2 cellular contexts compared by ENCODE assay signal in genomic region chr2:226711606-226712296, GRCh38.
TF ChIP-seq lines count a peak whose summit lies in the region.

No MANE protein-coding gene starts in this region.

TF ChIP-seq in HCT116, 20 proteins besides CTCF, POLR2A, EP300 and RAD21 (continued from another document):
- TF ChIP-seq REST (IDR thresholded peaks at IDR 0.05; ENCODE audit: low read depth) = no peak
- TF ChIP-seq FOSL1 (IDR thresholded peaks at IDR 0.05; ENCODE audit: low read depth) = peak; percentile 45; the same call in 1 of the 2 replicates
- no peak for TF ChIP-seq EZH2 (IDR thresholded peaks at IDR 0.05)
- TF ChIP-seq ZBTB33 (IDR thresholded peaks at IDR 0.05; ENCODE audit: extremely low read depth, insufficient replicate concordance, low read length) = no peak
- no peak for TF ChIP-seq ZFX (IDR thresholded peaks at IDR 0.05)
- TF ChIP-seq TCF7L2 (IDR thresholded peaks at IDR 0.05; ENCODE audit: borderline replicate concordance, extremely low read depth, insufficient read depth, insufficient read length) = no peak
- TF ChIP-seq CBX3 (IDR thresholded peaks at IDR 0.05; ENCODE audit: low read depth) = no peak
- no peak for TF ChIP-seq SIN3A (IDR thresholded peaks at IDR 0.05; ENCODE audit: low read depth)
- TF ChIP-seq MAX (IDR thresholded peaks at IDR 0.05) = no peak

TF ChIP-seq in HepG2, 621 proteins besides CTCF, POLR2A, EP300 and RAD21 (continued from another document):
- TF ChIP-seq ZBTB25 (CRISPR knock-in tag; IDR thresholded peaks at IDR 0.05) (no peak), IRF2 (CRISPR knock-in tag; IDR thresholded peaks at IDR 0.05) (no peak), HNRNPL (IDR thresholded peaks at IDR 0.05; ENCODE audit: low read depth, low read length) (no peak), FOXA3 (CRISPR knock-in tag; IDR thresholded peaks at IDR 0.05) (no peak), RCOR2 (CRISPR knock-in tag; IDR thresholded peaks at IDR 0.05) (no peak), THAP9 (CRISPR knock-in tag; IDR thresholded peaks at IDR 0.05; ENCODE audit: borderline replicate concordance) (no peak), ZNF24 (IDR thresholded peaks at IDR 0.05) (no peak), IRF1 (CRISPR knock-in tag; IDR thresholded peaks at IDR 0.05; ENCODE audit: low read depth) (no peak), ZGPAT (CRISPR knock-in tag; IDR thresholded peaks at IDR 0.05) (no peak), ZNF232 (CRISPR knock-in tag; IDR thresholded peaks at IDR 0.05; ENCODE audit: borderline replicate concordance) (no peak), ZNF512 (CRISPR knock-in tag; IDR thresholded peaks at IDR 0.05) (no peak), PRDM10 (CRISPR knock-in tag; IDR thresholded peaks at IDR 0.05; ENCODE audit: low read depth) (no peak), LCORL (IDR thresholded peaks at IDR 0.05) (no peak), LCORL (CRISPR knock-in tag; IDR thresholded peaks at IDR 0.05) (no peak)
